26 cellular contexts compared by ENCODE assay signal in the genomic region with DNA sequence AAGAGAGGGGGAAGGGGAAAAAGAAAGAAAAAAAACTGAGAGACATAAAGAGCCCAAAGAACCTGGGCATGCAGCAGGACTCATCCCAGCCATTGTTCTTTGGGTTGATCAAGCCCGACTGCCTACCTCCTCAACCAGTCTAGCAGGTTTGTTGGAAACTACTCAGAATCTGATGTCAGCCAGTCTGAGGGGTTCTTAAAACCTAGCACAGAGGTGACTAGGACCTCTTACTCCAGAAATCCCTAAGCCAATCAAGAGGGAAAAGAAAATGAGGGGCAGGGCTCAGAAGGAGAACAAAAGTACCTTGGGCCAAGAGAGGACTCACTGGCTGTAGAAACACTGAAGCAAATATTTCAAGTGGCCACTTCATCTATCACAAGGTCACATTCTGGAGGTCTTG.
"Had no signal": no experiment of that assay in that cellular context is flagged by ENCODE, and none has a peak within 500 bp of the region (broad histone marks: within the 10 kb centered on the region; RNA-seq: fewer than 3 reads in every experiment).

No MANE protein-coding gene starts in this region.

- ATAC-seq: activated CD8-positive, alpha-beta T cell treated with anti-CD3 and anti-CD28 coated beads, Interleukin-2, amount 10 ng/mL, durations not matched to agents 7 days and 5 days; activated naive CD8-positive, alpha-beta T cell treated with anti-CD3 and anti-CD28 coated beads, Interleukin-2, amount 50 U/mL, for 24 hours; heart left ventricle; left cardiac atrium; naive thymus-derived CD4-positive, alpha-beta T cell; T-cell had no signal

- H3K4me1 ChIP-seq: heart left ventricle, sigmoid colon had no signal

- H3K36me3 Mint-ChIP-seq: brain, T-cell had no signal

- H3K9me3 ChIP-seq: thoracic aorta had no signal

- H3K4me2 ChIP-seq: smooth muscle cell had no signal

- H3K27me3 Mint-ChIP-seq: T-cell had no signal

- H3K27ac Mint-ChIP-seq: activated CD8-positive, alpha-beta T cell treated with anti-CD3 and anti-CD28 coated beads, Interleukin-2, amount 10 ng/mL, durations not matched to agents 7 days and 5 days; activated naive CD8-positive, alpha-beta T cell treated with anti-CD3 and anti-CD28 coated beads, Interleukin-2, amount 50 U/mL, for 24 hours; activated T-helper 1 cell treated with anti-CD3 and anti-CD28 coated beads, Interleukin-12 subunit alpha, Interleukin-12 subunit beta, Interleukin-2, Interleukin-4 antibody, amounts not matched to agents 30 ng/mL and 10 ng/mL and 1 ng/mL, durations not matched to agents 14 hours and 24 hours and 36 hours; brain; naive thymus-derived CD4-positive, alpha-beta T cell; T-cell; T-helper 2 cell treated with Interferon-gamma antibody and Interleukin-4, amounts not matched to agents 5 μg/mL and 100 μg/mL, for 36 hours had no signal

- FAIRE-seq: islet of Langerhans had no signal

- H3K4me3 Mint-ChIP-seq: activated CD8-positive, alpha-beta T cell treated with anti-CD3 and anti-CD28 coated beads, Interleukin-2, amount 10 ng/mL, durations not matched to agents 7 days and 5 days; activated naive CD8-positive, alpha-beta T cell treated with anti-CD3 and anti-CD28 coated beads, Interleukin-2, amount 50 U/mL, for 24 hours; activated T-helper 1 cell treated with anti-CD3 and anti-CD28 coated beads, Interleukin-12 subunit alpha, Interleukin-12 subunit beta, Interleukin-2, Interleukin-4 antibody, amounts not matched to agents 30 ng/mL and 10 ng/mL and 1 ng/mL, durations not matched to agents 14 hours and 24 hours and 36 hours; brain; naive thymus-derived CD4-positive, alpha-beta T cell; neural crest cell; T-cell; T-helper 2 cell treated with Interferon-gamma antibody and Interleukin-4, amounts not matched to agents 5 μg/mL and 100 μg/mL, for 36 hours had no signal

- H3K4me1 Mint-ChIP-seq: activated naive CD8-positive, alpha-beta T cell treated with anti-CD3 and anti-CD28 coated beads, Interleukin-2, amount 50 U/mL, for 24 hours; brain; naive thymus-derived CD4-positive, alpha-beta T cell; neural crest cell; T-cell had no signal

- H3K27me3 ChIP-seq: esophagus squamous epithelium, heart left ventricle, sigmoid colon had no signal

- H3K27ac ChIP-seq: esophagus squamous epithelium, heart left ventricle, sigmoid colon, thoracic aorta, VCaP had no signal

- H3K4me3 ChIP-seq: esophagus squamous epithelium, heart left ventricle, sigmoid colon, smooth muscle cell, thoracic aorta had no signal

- DNase-seq: activated CD4-positive, alpha-beta T cell treated with anti-CD3 and anti-CD28 coated beads for 1 hour; activated CD4-positive, alpha-beta T cell treated with anti-CD3 and anti-CD28 coated beads, Interleukin-2, amount 50 U/mL, for 1 hour; activated CD8-positive, alpha-beta T cell treated with anti-CD3 and anti-CD28 coated beads, Interleukin-2, amount 10 ng/mL, durations not matched to agents 7 days and 5 days; activated gamma-delta T cell; activated naive CD4-positive, alpha-beta T cell treated with anti-CD3 and anti-CD28 coated beads, Interleukin-2, amount 50 U/mL, for 16 hours; activated naive CD8-positive, alpha-beta T cell treated with anti-CD3 and anti-CD28 coated beads, Interleukin-2, amount 50 U/mL, for 24 hours; central memory CD4-positive, alpha-beta T cell; dermis blood vessel endothelial cell; effector CD8-positive, alpha-beta T cell; esophagus squamous epithelium; heart left ventricle; left cardiac atrium; naive thymus-derived CD4-positive, alpha-beta T cell; occipital lobe; sigmoid colon; stimulated activated CD4-positive, alpha-beta T cell treated with anti-CD3 and anti-CD28 coated beads, Interleukin-2, amount 100 ng/mL, for 48 hours; stimulated activated naive CD4-positive, alpha-beta T cell treated with Interleukin-2 at 50 U/mL for 16 hours; T-cell had no signal

- H3K36me3 ChIP-seq: esophagus squamous epithelium, heart left ventricle, sigmoid colon, thoracic aorta had no signal
